In genomic region chr6:159762681-159763293, GRCh38 we compare ENCODE assay signal across 8 cellular contexts. TPM values are rescaled to one million over a fixed set of nuclear protein-coding genes. Genes with fewer than 3 reads are reported as not detected.
DNase-seq lines count a peak whose midpoint lies in the region; TF ChIP-seq lines count a peak whose summit lies in the region.

No MANE protein-coding gene starts in this region.

- H3K27me3 ChIP-seq in H7 (ENCODE audit: control insufficient read depth, insufficient read depth, low read length) (no peaks in the 10 kb centered on the region), mesenchymal stem cell (ENCODE audit: control insufficient read depth in 1 of 2, insufficient read depth in 1 of 2, low read length in 2 of 2) (no peaks in the 10 kb centered on the region), tibial nerve (no peaks in the 10 kb centered on the region)

- H3K14ac ChIP-seq in mesenchymal stem cell (ENCODE audit: low read length in 2 of 2), result peak overlapping the region in 1 of 2 experiments; percentile 46

- 45% methylated on average over 16 of the region's 16 CpGs for WGBS in mesenchymal stem cell
- 14 to 39% methylated on average over 5 to 16 of the region's 16 CpGs for WGBS in tibial nerve, 2 donors

- H3K9me3 ChIP-seq in mesenchymal stem cell (ENCODE audit: control insufficient read depth, low read length) (no peaks in the 10 kb centered on the region), tibial nerve (no peaks in the 10 kb centered on the region)

- H4K91ac ChIP-seq in mesenchymal stem cell (ENCODE audit: low read length), result no peak overlapping the region

- H2BK5ac ChIP-seq in mesenchymal stem cell (ENCODE audit: low read depth, low read length, poor library complexity, severe bottlenecking), result no peak overlapping the region

- H2BK12ac ChIP-seq in mesenchymal stem cell (ENCODE audit: low read length in 2 of 2), result peak overlapping the region in 1 of 2 experiments; percentile 47

- peak overlapping the region in 1 of 2 experiments; percentile 52 for H3K18ac ChIP-seq in mesenchymal stem cell (ENCODE audit: low read depth in 1 of 2, low read length in 2 of 2)

- H3K27ac ChIP-seq in RWPE1 (peak overlapping the region; percentile 98), mesenchymal stem cell (ENCODE audit: low read length, poor library complexity, severe bottlenecking) (peak overlapping the region; percentile 43), tibial nerve (peak overlapping the region; percentile 97 to 99 (median 98))

- peaks cover 39% of the 10 kb centered on the region for H3K4me1 Mint-ChIP-seq in dendritic cell treated with granulocyte-macrophage colony-stimulating factor and Interleukin-4, amounts not matched to agents 40 ng/mL and 50 ng/mL, for 4 days (ENCODE audit: low read depth)

- H4K8ac ChIP-seq in mesenchymal stem cell (ENCODE audit: low read length), result no peak overlapping the region

- H3K4ac ChIP-seq in mesenchymal stem cell (ENCODE audit: low read depth in 1 of 2, low read length in 2 of 2), result peak overlapping the region; percentile 1 to 57

- no peak overlapping the region for H3K23ac ChIP-seq in mesenchymal stem cell (ENCODE audit: low read length in 2 of 2)

- H3K27me3 Mint-ChIP-seq in dendritic cell treated with granulocyte-macrophage colony-stimulating factor and Interleukin-4, amounts not matched to agents 40 ng/mL and 50 ng/mL, for 4 days, result no peaks in the 10 kb centered on the region

- peaks cover 18% of the 10 kb centered on the region for H3K79me1 ChIP-seq in mesenchymal stem cell (replicated peaks; ENCODE audit: low read length, poor library complexity, severe bottlenecking)

- H3K4me2 ChIP-seq in mesenchymal stem cell (ENCODE audit: low read length, poor library complexity, severe bottlenecking), result peak overlapping the region; percentile 45

- no peak for TF ChIP-seq EP300 in tibial nerve (IDR thresholded peaks at IDR 0.05)

- intact Hi-C loops in dendritic cell treated with granulocyte-macrophage colony-stimulating factor and Interleukin-4, amounts not matched to agents 40 ng/mL and 50 ng/mL, for 4 days (cut with micrococcal nuclease), result loop anchor here (1.0 kb wide), 2 partner anchors 27 to 71 kb away; partner anchors contain the start of gene TCP1

- CTCF ChIA-PET in RWPE1 (lab: Yijun Ruan, JAX), result interaction anchor here (0.7 kb wide), 1 partner anchor 9 kb away, joined by 3 read pairs; no protein-coding TSS in a partner anchor

- H2BK15ac ChIP-seq in mesenchymal stem cell (ENCODE audit: low read depth, poor library complexity, severe bottlenecking), result no peak overlapping the region

- H2AFZ ChIP-seq in mesenchymal stem cell (ENCODE audit: low read depth, low read length), result no peak overlapping the region

- peaks cover 88% of the 10 kb centered on the region for H3K36me3 Mint-ChIP-seq in dendritic cell treated with granulocyte-macrophage colony-stimulating factor and Interleukin-4, amounts not matched to agents 40 ng/mL and 50 ng/mL, for 4 days (ENCODE audit: low read depth)

- no peak overlapping the region for H2AK5ac ChIP-seq in mesenchymal stem cell (ENCODE audit: low read length, severe bottlenecking)

- H3K4me3 ChIP-seq in H7 (ENCODE audit: insufficient read depth, low read depth, low read length), result peak overlapping the region; percentile 98
- H3K4me3 ChIP-seq in mesenchymal stem cell (ENCODE audit: insufficient read depth in 1 of 2, low read depth in 1 of 2, low read length in 2 of 2), result peak overlapping the region; percentile 91 to 92
- H3K4me3 ChIP-seq in tibial nerve, result peak overlapping the region; percentile 69 to 99 (median 84)

- H3K36me3 ChIP-seq in H7 (replicated peaks; ENCODE audit: control insufficient read depth, insufficient read depth, low read length) (peaks cover 27% of the 10 kb centered on the region), mesenchymal stem cell (ENCODE audit: control insufficient read depth in 1 of 2, insufficient read depth in 2 of 2, low read depth in 1 of 2, low read length in 2 of 2) (peaks cover 32 to 62% of the 10 kb centered on the region in 2 experiments), tibial nerve (peaks cover 0 to 34% (median 0%) of the 10 kb centered on the region in 3 donors)

- H3K4me3 Mint-ChIP-seq in dendritic cell treated with granulocyte-macrophage colony-stimulating factor and Interleukin-4, amounts not matched to agents 40 ng/mL and 50 ng/mL, for 4 days, result peak overlapping the region; percentile 95

- DNase-seq in GM10266 (ENCODE audit: extremely low spot score) (peak; percentile 35), H7 (no peak), RWPE1 (ENCODE audit: low spot score) (peak; percentile 14), mesenchymal stem cell (peak; percentile 30), tibial nerve (ENCODE audit: low spot score in 2 of 2) (peak in 1 of 2 donors; percentile 12), epidermal melanocyte (ENCODE audit: insufficient read length, low spot score) (no peak), NCI-H1694 (lab: John Stamatoyannopoulos, UW) (no peak)

- no peaks in the 10 kb centered on the region for H3K9me3 Mint-ChIP-seq in dendritic cell treated with granulocyte-macrophage colony-stimulating factor and Interleukin-4, amounts not matched to agents 40 ng/mL and 50 ng/mL, for 4 days

- TF ChIP-seq CTCF in GM10266 (IDR thresholded peaks at IDR 0.05; ENCODE audit: control insufficient read depth, insufficient read depth, low read depth, missing control alignments), result no peak
- no peak for TF ChIP-seq CTCF in RWPE1 (conservative IDR thresholded peaks at IDR 0.05; ENCODE audit: low read depth)
- TF ChIP-seq CTCF in tibial nerve (IDR thresholded peaks at IDR 0.05), result no peak

- no peak for TF ChIP-seq POLR2A in tibial nerve (IDR thresholded peaks at IDR 0.05)

- H3K27ac Mint-ChIP-seq in dendritic cell treated with granulocyte-macrophage colony-stimulating factor and Interleukin-4, amounts not matched to agents 40 ng/mL and 50 ng/mL, for 4 days, result peak overlapping the region; percentile 95

- peaks cover 23% of the 10 kb centered on the region for H3K4me1 ChIP-seq in mesenchymal stem cell (ENCODE audit: control insufficient read depth, insufficient read depth, low read depth, low read length)
- peaks cover 0 to 23% (median 17%) of the 10 kb centered on the region in 4 donors for H3K4me1 ChIP-seq in tibial nerve

- POLR2A ChIA-PET in RWPE1 (lab: Yijun Ruan, JAX; ENCODE audit: low non-redundant PET), result no interaction called here

- no peak overlapping the region for H2BK120ac ChIP-seq in mesenchymal stem cell (ENCODE audit: low read depth, low read length)

- peak overlapping the region; percentile 94 for H3K9ac ChIP-seq in mesenchymal stem cell (ENCODE audit: low read length)

RNA-seq across cellular contexts. Expression of gene ACAT2, which starts 0.9 kb away (rescaled TPM):
- total RNA-seq in H7 (2014; rRNA removed; shearing (Covaris generic)), result 73.0 and 108 TPM in 2 replicates
- polyA plus RNA-seq in mesenchymal stem cell (2013, experiment 1 of 2), result 90.6 TPM
- 91.2 TPM for polyA plus RNA-seq in mesenchymal stem cell (2013, experiment 2 of 2)
- total RNA-seq in tibial nerve, result 10 to 100 TPM in 3 of 4 donors, 1 to 10 TPM in 1; 8.1 to 20.6 (median 17.1) TPM

RNA-seq across cellular contexts. Expression of gene TCP1, which starts 26.6 kb away (rescaled TPM):
- 375 and 406 TPM in 2 replicates for total RNA-seq in H7 (2014; rRNA removed; shearing (Covaris generic))
- 92.8 TPM for polyA plus RNA-seq in mesenchymal stem cell (2013, experiment 1 of 2)
- polyA plus RNA-seq in mesenchymal stem cell (2013, experiment 2 of 2), result 97.3 TPM
- 100 to 1,000 TPM in 2 of 4 donors, 10 to 100 TPM in 2; 81.0 to 106 (median 102) TPM for total RNA-seq in tibial nerve

RNA-seq across cellular contexts. Expression of gene MRPL18, which starts 27.5 kb away (rescaled TPM):
- total RNA-seq in H7 (2014; rRNA removed; shearing (Covaris generic)), result 90.2 and 99.0 TPM in 2 replicates
- polyA plus RNA-seq in mesenchymal stem cell (2013, experiment 1 of 2), result 57.8 TPM
- 58.5 TPM for polyA plus RNA-seq in mesenchymal stem cell (2013, experiment 2 of 2)
- 10 to 100 TPM; 38.0 to 85.2 (median 74.1) TPM for total RNA-seq in tibial nerve

RNA-seq across cellular contexts. Expression of gene WTAP, which starts 35.5 kb away (rescaled TPM):
- 58.1 and 63.1 TPM in 2 replicates for total RNA-seq in H7 (2014; rRNA removed; shearing (Covaris generic))
- polyA plus RNA-seq in mesenchymal stem cell (2013, experiment 1 of 2), result 66.5 TPM
- polyA plus RNA-seq in mesenchymal stem cell (2013, experiment 2 of 2), result 69.2 TPM
- 10 to 100 TPM; 69.3 to 81.4 (median 78.0) TPM for total RNA-seq in tibial nerve

RNA-seq across cellular contexts. Expression of gene PNLDC1, which starts 37.3 kb away (rescaled TPM):
- not detected in 2 replicates for total RNA-seq in H7 (2014; rRNA removed; shearing (Covaris generic))
- 0.03 TPM for polyA plus RNA-seq in mesenchymal stem cell (2013, experiment 1 of 2)
- 0.03 TPM for polyA plus RNA-seq in mesenchymal stem cell (2013, experiment 2 of 2)
- total RNA-seq in tibial nerve, result 1 to 10 TPM in 1 of 4 donors, not detected in 3; 1.1 TPM

Comparison
In these comparisons a context has a peak if more than half of its experiments do, and no peak if none do; other contexts are left out.
1. DNase-seq: peak in GM10266 (single experiment), RWPE1 (single experiment) and mesenchymal stem cell (single experiment); none in H7 (single experiment), epidermal melanocyte (single experiment) and NCI-H1694 (single experiment).
2. H3K27ac ChIP-seq: peak in every context shown above with its lines; median percentile 98 in tibial nerve; 98 in RWPE1; 43 in mesenchymal stem cell.
3. Peak in every context shown above with its lines, with median percentiles within 50 percentile points of each other: H3K4me3 ChIP-seq.